In genomic region chr2:84942964-84943421, GRCh38 we compare ENCODE assay signal across 9 cellular contexts. TPM values are rescaled to one million over a fixed set of nuclear protein-coding genes. Genes with fewer than 3 reads are reported as not detected.
A peak's percentile ranks its signal among the peaks of the same experiment; 100 is the strongest.
DNase-seq lines count a peak whose midpoint lies in the region; ATAC-seq and TF ChIP-seq lines count a peak whose summit lies in the region.
"Had no signal": no experiment of that assay in that cellular context is flagged by ENCODE, and none has a peak within 500 bp of the region (broad histone marks: within the 10 kb centered on the region; RNA-seq: fewer than 3 reads in every experiment).

No MANE protein-coding gene starts in this region.

- ATAC-seq in GM19397 (IDR thresholded peaks at IDR 0.05; ENCODE audit: unreplicated experiment): peak; percentile 30
- ATAC-seq in HG03135 (IDR thresholded peaks at IDR 0.05; ENCODE audit: unreplicated experiment): peak; percentile 38
- ATAC-seq in body of pancreas: no peak

- H3K27me3 Mint-ChIP-seq in activated T-helper 1 cell treated with anti-CD3 and anti-CD28 coated beads, Interleukin-12 subunit alpha, Interleukin-12 subunit beta, Interleukin-2, Interleukin-4 antibody, amounts not matched to agents 30 ng/mL and 10 ng/mL and 1 ng/mL, durations not matched to agents 14 hours and 24 hours and 36 hours (ENCODE audit: insufficient read depth): no peaks in the 10 kb centered on the region

- H3K36me3 ChIP-seq in body of pancreas (replicated peaks in 1 of 2; ENCODE audit: insufficient read depth in 1 of 2, low read depth in 2 of 2): no peaks in the 10 kb centered on the region
- no peaks in the 10 kb centered on the region; the same call in 1 of the 2 replicates for H3K36me3 ChIP-seq in MG63

- H3K27ac ChIP-seq in body of pancreas: no peak overlapping the region

- H3K4me3 ChIP-seq in body of pancreas (no peak overlapping the region), MG63 (no peak overlapping the region)

- H3K27me3 ChIP-seq in body of pancreas (no peaks in the 10 kb centered on the region), MG63 (no peaks in the 10 kb centered on the region)

- TF ChIP-seq CTCF in body of pancreas (IDR thresholded peaks at IDR 0.05): no peak

- DNase-seq in ELR (ENCODE audit: low read depth) (peak; percentile 77), body of pancreas (no peak), MG63 (no peak), COLO668 (lab: John Stamatoyannopoulos, UW; ENCODE audit: unreplicated experiment) (no peak), COLO829 (ENCODE audit: low spot score) (no peak)
- no peak for DNase-seq in activated T-helper 1 cell treated with anti-CD3 and anti-CD28 coated beads, Interleukin-12 subunit alpha, Interleukin-12 subunit beta, Interleukin-2, Interleukin-4 antibody, amounts not matched to agents 30 ng/mL and 10 ng/mL and 1 ng/mL, durations not matched to agents 14 hours and 24 hours and 36 hours (ENCODE audit: low spot score)
- DNase-seq: foreskin melanocyte had no signal

- intact Hi-C loops in activated T-helper 1 cell treated with anti-CD3 and anti-CD28 coated beads, Interleukin-12 subunit alpha, Interleukin-12 subunit beta, Interleukin-2, Interleukin-4 antibody, amounts not matched to agents 30 ng/mL and 10 ng/mL and 1 ng/mL, durations not matched to agents 14 hours and 24 hours and 36 hours (cut with micrococcal nuclease): no loop called here
- intact Hi-C loops in body of pancreas (cut with DNase I): no loop called here

- peaks cover 68% of the 10 kb centered on the region for H3K4me1 Mint-ChIP-seq in activated T-helper 1 cell treated with anti-CD3 and anti-CD28 coated beads, Interleukin-12 subunit alpha, Interleukin-12 subunit beta, Interleukin-2, Interleukin-4 antibody, amounts not matched to agents 30 ng/mL and 10 ng/mL and 1 ng/mL, durations not matched to agents 14 hours and 24 hours and 36 hours (ENCODE audit: low read depth)

- H3K4me1 ChIP-seq in body of pancreas: peaks cover 16% of the 10 kb centered on the region

- WGBS in body of pancreas, 2 donors: 72 to 79% methylated on average over 4 of the region's 4 CpGs

- H3K9me3 Mint-ChIP-seq in activated T-helper 1 cell treated with anti-CD3 and anti-CD28 coated beads, Interleukin-12 subunit alpha, Interleukin-12 subunit beta, Interleukin-2, Interleukin-4 antibody, amounts not matched to agents 30 ng/mL and 10 ng/mL and 1 ng/mL, durations not matched to agents 14 hours and 24 hours and 36 hours: peaks cover 3% of the 10 kb centered on the region

- H3K4me3 Mint-ChIP-seq in activated T-helper 1 cell treated with anti-CD3 and anti-CD28 coated beads, Interleukin-12 subunit alpha, Interleukin-12 subunit beta, Interleukin-2, Interleukin-4 antibody, amounts not matched to agents 30 ng/mL and 10 ng/mL and 1 ng/mL, durations not matched to agents 14 hours and 24 hours and 36 hours: peak overlapping the region; percentile 5

- H3K9me3 ChIP-seq in body of pancreas (no peaks in the 10 kb centered on the region), MG63 (no peaks in the 10 kb centered on the region)

- peak overlapping the region; percentile 54 for H3K27ac Mint-ChIP-seq in activated T-helper 1 cell treated with anti-CD3 and anti-CD28 coated beads, Interleukin-12 subunit alpha, Interleukin-12 subunit beta, Interleukin-2, Interleukin-4 antibody, amounts not matched to agents 30 ng/mL and 10 ng/mL and 1 ng/mL, durations not matched to agents 14 hours and 24 hours and 36 hours

- no peak for TF ChIP-seq POLR2A in body of pancreas (IDR thresholded peaks at IDR 0.05)

- H3K36me3 Mint-ChIP-seq in activated T-helper 1 cell treated with anti-CD3 and anti-CD28 coated beads, Interleukin-12 subunit alpha, Interleukin-12 subunit beta, Interleukin-2, Interleukin-4 antibody, amounts not matched to agents 30 ng/mL and 10 ng/mL and 1 ng/mL, durations not matched to agents 14 hours and 24 hours and 36 hours (ENCODE audit: low read depth): peaks cover 21% of the 10 kb centered on the region

RNA-seq across cellular contexts. Expression of gene KCMF1, which starts 28.0 kb away (rescaled TPM):
- 98.1 and 108 TPM in 2 replicates for total RNA-seq in activated T-helper 1 cell treated with anti-CD3 and anti-CD28 coated beads, Interleukin-12 subunit alpha, Interleukin-12 subunit beta, Interleukin-2, Interleukin-4 antibody, amounts not matched to agents 30 ng/mL and 10 ng/mL and 1 ng/mL, durations not matched to agents 14 hours and 24 hours and 36 hours
- 10 to 100 TPM in 1 of 2 donors, 1 to 10 TPM in 1; 7.9 to 30.4 TPM for total RNA-seq in body of pancreas
- 48.5 and 90.5 TPM in 2 replicates for total RNA-seq in MG63 (2014; rRNA removed; shearing (Covaris generic); ENCODE audit: low replicate concordance)

RNA-seq across cellular contexts. Expression of gene TMSB10, which starts 37.5 kb away (rescaled TPM):
- total RNA-seq in activated T-helper 1 cell treated with anti-CD3 and anti-CD28 coated beads, Interleukin-12 subunit alpha, Interleukin-12 subunit beta, Interleukin-2, Interleukin-4 antibody, amounts not matched to agents 30 ng/mL and 10 ng/mL and 1 ng/mL, durations not matched to agents 14 hours and 24 hours and 36 hours: 2,415 and 2,510 TPM in 2 replicates
- 100 to 1,000 TPM; 672 to 866 TPM for total RNA-seq in body of pancreas
- 5,826 and 9,166 TPM in 2 replicates for total RNA-seq in MG63 (2014; rRNA removed; shearing (Covaris generic); ENCODE audit: low replicate concordance)
